Comparison of ENCODE assay signal across 8 cellular contexts in genomic region chr4:18075823-18076433, GRCh38. TPM values are rescaled to one million over a fixed set of nuclear protein-coding genes. Genes with fewer than 3 reads are reported as not detected.
A peak's percentile ranks its signal among the peaks of the same experiment; 100 is the strongest.
DNase-seq lines count a peak whose midpoint lies in the region; ATAC-seq and TF ChIP-seq lines count a peak whose summit lies in the region.

No MANE protein-coding gene starts in this region.

- H4K20me1 ChIP-seq in DND-41 (ENCODE audit: insufficient read depth, low read length), result no peaks in the 10 kb centered on the region

- H3K79me2 ChIP-seq in DND-41 (ENCODE audit: insufficient read depth, low read length), result no peaks in the 10 kb centered on the region

- H3K36me3 Mint-ChIP-seq in activated naive CD8-positive, alpha-beta T cell treated with anti-CD3 and anti-CD28 coated beads for 36 hours, result no peaks in the 10 kb centered on the region
- no peaks in the 10 kb centered on the region for H3K36me3 Mint-ChIP-seq in activated T-helper 17 cell treated with anti-CD3 and anti-CD28 coated beads, Interleukin-2, amount 50 U/mL, for 72 hours (ENCODE audit: low read depth)

- no peak overlapping the region for H3K27ac Mint-ChIP-seq in activated naive CD8-positive, alpha-beta T cell treated with anti-CD3 and anti-CD28 coated beads for 36 hours
- H3K27ac Mint-ChIP-seq in activated T-helper 17 cell treated with anti-CD3 and anti-CD28 coated beads, Interleukin-2, amount 50 U/mL, for 72 hours, result no peak overlapping the region

- H3K4me1 ChIP-seq in DND-41 (ENCODE audit: insufficient read depth, low read length) (peaks cover 6% of the 10 kb centered on the region; the same call in 1 of the 2 replicates), mucosa of descending colon (ENCODE audit: low read depth) (no peaks in the 10 kb centered on the region)

- no peak overlapping the region for H3K4me3 Mint-ChIP-seq in activated naive CD8-positive, alpha-beta T cell treated with anti-CD3 and anti-CD28 coated beads for 36 hours
- H3K4me3 Mint-ChIP-seq in activated T-helper 17 cell treated with anti-CD3 and anti-CD28 coated beads, Interleukin-2, amount 50 U/mL, for 72 hours, result no peak overlapping the region

- H3K9me3 Mint-ChIP-seq in activated naive CD8-positive, alpha-beta T cell treated with anti-CD3 and anti-CD28 coated beads for 36 hours, result peaks cover 6% of the 10 kb centered on the region
- H3K9me3 Mint-ChIP-seq in activated T-helper 17 cell treated with anti-CD3 and anti-CD28 coated beads, Interleukin-2, amount 50 U/mL, for 72 hours, result peaks cover 4% of the 10 kb centered on the region

- H3K4me1 Mint-ChIP-seq in activated naive CD8-positive, alpha-beta T cell treated with anti-CD3 and anti-CD28 coated beads for 36 hours, result no peaks in the 10 kb centered on the region
- no peaks in the 10 kb centered on the region for H3K4me1 Mint-ChIP-seq in activated T-helper 17 cell treated with anti-CD3 and anti-CD28 coated beads, Interleukin-2, amount 50 U/mL, for 72 hours

- no peak overlapping the region for H3K4me2 ChIP-seq in DND-41 (ENCODE audit: insufficient read depth, low read length)

- H3K9me3 ChIP-seq in DND-41 (ENCODE audit: insufficient read depth, low read length, severe bottlenecking) (no peaks in the 10 kb centered on the region), mucosa of descending colon (no peaks in the 10 kb centered on the region)

- no peak overlapping the region for H3K9ac ChIP-seq in DND-41 (ENCODE audit: low read depth, low read length)

- TF ChIP-seq CTCF in DND-41 (IDR thresholded peaks at IDR 0.05; ENCODE audit: borderline replicate concordance, extremely low read depth, low read length, poor library complexity, severe bottlenecking) (peak; percentile 70), mucosa of descending colon (IDR thresholded peaks at IDR 0.05) (no peak)

- no peak overlapping the region for H3K27ac ChIP-seq in DND-41 (ENCODE audit: low read length)

- intact Hi-C loops in mucosa of descending colon (cut with DNase I, micrococcal nuclease), result no loop called here

- no peaks in the 10 kb centered on the region for H3K36me3 ChIP-seq in DND-41 (ENCODE audit: insufficient read depth, low read length)
- H3K36me3 ChIP-seq in mucosa of descending colon (ENCODE audit: low read depth), result no peaks in the 10 kb centered on the region

- ATAC-seq in DND-41 (ENCODE audit: insufficient read depth, low read depth) (peak; percentile 92), mucosa of descending colon (peak; percentile 81), GM21526 (IDR thresholded peaks at IDR 0.05; ENCODE audit: low FRiP score, unreplicated experiment) (no peak)
- no peak for ATAC-seq in activated T-helper 17 cell treated with anti-CD3 and anti-CD28 coated beads, Interleukin-2, amount 50 U/mL, for 72 hours (replicated peaks)

- peak overlapping the region; percentile 66; the same call in 1 of the 2 replicates for H2AFZ ChIP-seq in DND-41 (ENCODE audit: low read depth, low read length)

- H3K27me3 Mint-ChIP-seq in activated naive CD8-positive, alpha-beta T cell treated with anti-CD3 and anti-CD28 coated beads for 36 hours, result peaks cover 21% of the 10 kb centered on the region
- peaks cover 32% of the 10 kb centered on the region for H3K27me3 Mint-ChIP-seq in activated T-helper 17 cell treated with anti-CD3 and anti-CD28 coated beads, Interleukin-2, amount 50 U/mL, for 72 hours

- no peaks in the 10 kb centered on the region for H3K27me3 ChIP-seq in DND-41 (ENCODE audit: insufficient read depth, low read length, poor library complexity)

- no peak overlapping the region for H3K4me3 ChIP-seq in DND-41 (ENCODE audit: low read depth in 1 of 2, low read length in 2 of 2)
- H3K4me3 ChIP-seq in mucosa of descending colon, result no peak overlapping the region

- DNase-seq in DND-41 (peak; percentile 64), H4 (ENCODE audit: low spot score) (peak; percentile 74), NOMO-1 treated with dmso at 0.1 percent for 144 hours (lab: John Stamatoyannopoulos, UW; ENCODE audit: unreplicated experiment) (peak; percentile 31), mucosa of descending colon (peak; percentile 24 to 51 (median 40)), NCI-H187 treated with DMSO at 0.1 percent for 48 hours (lab: John Stamatoyannopoulos, UW) (no peak)
- peak; percentile 40 for DNase-seq in activated naive CD8-positive, alpha-beta T cell treated with anti-CD3 and anti-CD28 coated beads for 36 hours

RNA-seq across cellular contexts. Expression of gene LCORL, which starts 54.4 kb away (rescaled TPM):
- 12.1 and 23.0 TPM in 2 replicates for total RNA-seq in H4 (2014; rRNA removed; shearing (Covaris generic))
- total RNA-seq in activated naive CD8-positive, alpha-beta T cell treated with anti-CD3 and anti-CD28 coated beads for 36 hours, result 1 to 10 TPM; 4.6 to 7.1 TPM
- total RNA-seq in mucosa of descending colon, result 10 to 100 TPM; 17.6 to 21.9 (median 19.0) TPM
- total RNA-seq in activated T-helper 17 cell treated with anti-CD3 and anti-CD28 coated beads, Interleukin-2, amount 50 U/mL, for 72 hours, result 1 to 10 TPM; 6.4 to 6.6 TPM

Comparison
In these comparisons a context has a peak if more than half of its experiments do, and no peak if none do; other contexts are left out.
1. ATAC-seq: peak in DND-41 (single experiment) and mucosa of descending colon (single experiment); none in activated T-helper 17 cell treated with anti-CD3 and anti-CD28 coated beads, Interleukin-2, amount 50 U/mL, for 72 hours (single experiment) and GM21526 (single experiment).